Comparison of ENCODE assay signal across 8 cellular contexts in genomic region chr17:81867123-81867951, GRCh38. TPM values are rescaled to one million over a fixed set of nuclear protein-coding genes. Genes with fewer than 3 reads are reported as not detected.
DNase-seq lines count a peak whose midpoint lies in the region; TF ChIP-seq lines count a peak whose summit lies in the region.

No MANE protein-coding gene starts in this region.

- no peak for TF ChIP-seq CTCF in MCF 10A (IDR thresholded peaks at IDR 0.05; ENCODE audit: unreplicated experiment)
- TF ChIP-seq CTCF in mammary epithelial cell (conservative IDR thresholded peaks at IDR 0.05 in 1 of 2, IDR thresholded peaks at IDR 0.05 in 1 of 2; ENCODE audit: extremely low read depth in 1 of 2, insufficient read depth in 1 of 2, low read depth in 1 of 2, low read length in 2 of 2): no peak
- no peak for TF ChIP-seq CTCF in RWPE1 (conservative IDR thresholded peaks at IDR 0.05; ENCODE audit: low read depth)
- no peak for TF ChIP-seq CTCF in colonic mucosa (IDR thresholded peaks at IDR 0.05)

- DNase-seq in MCF 10A (ENCODE audit: unreplicated experiment) (peak; percentile 55), mammary epithelial cell (no peak), RWPE1 (ENCODE audit: low spot score) (no peak), colonic mucosa (peak; percentile 69), COLO829 (ENCODE audit: low spot score) (no peak), substantia nigra (lab: John Stamatoyannopoulos, UW) (no peak)
- DNase-seq in activated effector memory CD4-positive, alpha-beta T cell treated with Interleukin-2 at 50 U/mL for 16 hours: no peak

- H3K27me3 ChIP-seq in mammary epithelial cell (ENCODE audit: insufficient read depth, low read length) (no peaks in the 10 kb centered on the region), colonic mucosa (no peaks in the 10 kb centered on the region), muscle layer of duodenum (ENCODE audit: low read depth, low read length) (no peaks in the 10 kb centered on the region)

- H3K36me3 ChIP-seq in mammary epithelial cell (ENCODE audit: insufficient read depth, low read length) (peaks cover 3% of the 10 kb centered on the region), colonic mucosa (no peaks in the 10 kb centered on the region), muscle layer of duodenum (ENCODE audit: control insufficient read depth in 1 of 2, insufficient read depth in 2 of 2, low read length in 2 of 2) (peaks cover 0 to 25% of the 10 kb centered on the region in 2 donors)

- H3K4me1 ChIP-seq in mammary epithelial cell (ENCODE audit: insufficient read depth, low read length) (peaks cover 40% of the 10 kb centered on the region), colonic mucosa (peaks cover 40% of the 10 kb centered on the region), muscle layer of duodenum (ENCODE audit: control insufficient read depth in 1 of 2, insufficient read depth in 2 of 2, low read length in 2 of 2) (peaks cover 0 to 62% of the 10 kb centered on the region in 2 donors)

- H3K4me3 ChIP-seq in mammary epithelial cell (replicated peaks in 1 of 3; ENCODE audit: insufficient read depth in 1 of 3, low read depth in 2 of 3, low read length in 3 of 3) (no peak overlapping the region), colonic mucosa (no peak overlapping the region), muscle layer of duodenum (ENCODE audit: low read depth in 1 of 2, low read length in 2 of 2) (no peak overlapping the region)

- no peak overlapping the region for H3K9ac ChIP-seq in mammary epithelial cell (ENCODE audit: insufficient read depth, low read length)
- H3K9ac ChIP-seq in colonic mucosa (ENCODE audit: low read depth in 2 of 2, low read length in 2 of 2): peak overlapping the region; percentile 38 to 86

- dilution Hi-C loops in mammary epithelial cell (cut with HindIII; ENCODE audit: low sequenced_read_pairs): no loop called here

- peaks cover 31% of the 10 kb centered on the region for H3K4me1 Mint-ChIP-seq in MCF 10A (ENCODE audit: insufficient read depth, unreplicated experiment)

- in situ Hi-C loops in mammary epithelial cell (cut with MboI; ENCODE audit: low sequenced_read_pairs in 2 of 2): no loop called here

- WGBS in mammary epithelial cell (ENCODE audit: low coverage, missing lambda C conversion rate): 59% methylated on average over 20 of the region's 22 CpGs

- CTCF ChIA-PET in MCF 10A (lab: Yijun Ruan, JAX) (interaction anchor here (0.5 kb wide), 1 partner anchor 14 kb away, joined by 4 read pairs; no protein-coding TSS in a partner anchor), mammary epithelial cell (lab: Charles Lee; ENCODE audit: low non-redundant PET) (no interaction called here), RWPE1 (lab: Yijun Ruan, JAX) (interaction anchor here (0.6 kb wide), 1 partner anchor 547 kb away, joined by 3 read pairs; no protein-coding TSS in a partner anchor)

- BruUV-seq in MCF 10A (replicated peaks; lab: Mats Ljungman, UMichigan): no TSS peak
- no TSS peak for BruUV-seq in mammary epithelial cell (replicated peaks; lab: Mats Ljungman, UMichigan)

- H3K27ac ChIP-seq in mammary epithelial cell (ENCODE audit: insufficient read depth, low read depth, low read length) (no peak overlapping the region), RWPE1 (peak overlapping the region; percentile 97), colonic mucosa (peak overlapping the region; percentile 80), muscle layer of duodenum (ENCODE audit: low read length) (peak overlapping the region; percentile 56), substantia nigra (ENCODE audit: low read depth, low read length, poor library complexity, severe bottlenecking) (no peak overlapping the region)

- H3K9me3 Mint-ChIP-seq in MCF 10A (ENCODE audit: unreplicated experiment): no peaks in the 10 kb centered on the region

- H2AFZ ChIP-seq in mammary epithelial cell (ENCODE audit: low read depth, low read length): no peak overlapping the region

- peaks cover 91% of the 10 kb centered on the region for H3K36me3 Mint-ChIP-seq in MCF 10A (ENCODE audit: insufficient read depth, unreplicated experiment)

- H3K9me3 ChIP-seq in mammary epithelial cell (replicated peaks; ENCODE audit: insufficient read depth, low read length) (no peaks in the 10 kb centered on the region), colonic mucosa (no peaks in the 10 kb centered on the region), muscle layer of duodenum (ENCODE audit: control insufficient read depth in 1 of 2, low read length in 2 of 2) (no peaks in the 10 kb centered on the region)

- H3K27me3 Mint-ChIP-seq in MCF 10A (ENCODE audit: insufficient read depth, unreplicated experiment): no peaks in the 10 kb centered on the region

- H3K27ac Mint-ChIP-seq in MCF 10A (ENCODE audit: low read depth, unreplicated experiment): peak overlapping the region; percentile 28

- H3K79me2 ChIP-seq in mammary epithelial cell (ENCODE audit: insufficient read depth, low read length): peaks cover 74% of the 10 kb centered on the region

- H3K4me3 Mint-ChIP-seq in MCF 10A (ENCODE audit: unreplicated experiment): no peak overlapping the region

- H4K20me1 ChIP-seq in mammary epithelial cell (ENCODE audit: insufficient read depth, low read length): peaks cover 5% of the 10 kb centered on the region

- POLR2A ChIA-PET in MCF 10A (lab: Yijun Ruan, JAX) (interaction anchor here (0.7 to 2.1 kb wide), 15 partner anchors 12 to 164 kb away, joined by 3 to 21 read pairs (median 4); partner anchors contain the start of genes MCRIP1 and MRPL12), RWPE1 (lab: Yijun Ruan, JAX; ENCODE audit: low non-redundant PET) (no interaction called here)

- H3K4me2 ChIP-seq in mammary epithelial cell (ENCODE audit: insufficient read depth, low read depth, low read length): no peak overlapping the region

- intact Hi-C loops in MCF 10A (cut with micrococcal nuclease) (loop anchor here (10.0 kb wide), 1 partner anchor 47 kb away; the partner anchor contains the start of genes PCYT2 and SIRT7), mammary epithelial cell (cut with micrococcal nuclease) (loop anchor here (10.0 kb wide), 1 partner anchor 353 kb away; the partner anchor contains the start of gene ACTG1), colonic mucosa (cut with DNase I) (no loop called here)

RNA-seq across cellular contexts. Expression of gene ARHGDIA, which starts 3.8 kb away (rescaled TPM):
- total RNA-seq in MCF 10A (2022): 271 and 324 TPM in 2 replicates
- 100 to 1,000 TPM; 115 to 549 TPM for total RNA-seq in mammary epithelial cell
- polyA plus RNA-seq in mammary epithelial cell: 278 TPM
- 106 TPM for polyA minus RNA-seq in mammary epithelial cell
- 100 to 1,000 TPM; 407 to 546 TPM for total RNA-seq in colonic mucosa

RNA-seq across cellular contexts. Expression of gene P4HB, which starts 7.0 kb away (rescaled TPM):
- 894 and 1,111 TPM in 2 replicates for total RNA-seq in MCF 10A (2022)
- 100 to 1,000 TPM; 827 to 995 TPM for total RNA-seq in mammary epithelial cell
- 57.2 TPM for polyA plus RNA-seq in mammary epithelial cell
- polyA minus RNA-seq in mammary epithelial cell: 772 TPM
- total RNA-seq in colonic mucosa: 1,000 to 10,000 TPM in 1 of 2 donors, 100 to 1,000 TPM in 1; 719 to 1,051 TPM

RNA-seq across cellular contexts. Expression of gene ALYREF, which starts 24.0 kb away (rescaled TPM):
- total RNA-seq in MCF 10A (2022) (114 and 115 TPM in 2 replicates), mammary epithelial cell (100 to 1,000 TPM in 1 of 2 donors, 10 to 100 TPM in 1; 51.2 to 106 TPM), colonic mucosa (100 to 1,000 TPM in 1 of 2 donors, 10 to 100 TPM in 1; 66.6 to 191 TPM)
- polyA plus RNA-seq in mammary epithelial cell: 72.8 TPM
- polyA minus RNA-seq in mammary epithelial cell: 122 TPM

RNA-seq across cellular contexts. Expression of gene ANAPC11, which starts 24.2 kb away (rescaled TPM):
- total RNA-seq in MCF 10A (2022) (144 and 151 TPM in 2 replicates), mammary epithelial cell (100 to 1,000 TPM in 1 of 2 donors, 10 to 100 TPM in 1; 65.3 to 112 TPM), colonic mucosa (100 to 1,000 TPM; 106 to 174 TPM)
- polyA plus RNA-seq in mammary epithelial cell: 285 TPM
- 68.5 TPM for polyA minus RNA-seq in mammary epithelial cell

RNA-seq across cellular contexts. Expression of gene PPP1R27, which starts 32.5 kb away (rescaled TPM):
- total RNA-seq in MCF 10A (2022) (0.29 TPM in 1 of 2 replicates, not detected in the other), mammary epithelial cell (1 to 10 TPM in 1 of 2 donors, not detected in 1; 1.5 TPM), colonic mucosa (not detected)
- polyA plus RNA-seq in mammary epithelial cell: 0.09 TPM
- not detected for polyA minus RNA-seq in mammary epithelial cell

Comparison
In these comparisons a context has a peak if more than half of its experiments do, and no peak if none do; other contexts are left out.
1. DNase-seq: peak in MCF 10A (single experiment) and colonic mucosa (single experiment); none in mammary epithelial cell (single experiment), RWPE1 (single experiment), activated effector memory CD4-positive, alpha-beta T cell treated with Interleukin-2 at 50 U/mL for 16 hours (single experiment), COLO829 (single experiment) and substantia nigra (0 of 49).
2. H3K27ac ChIP-seq: peak in RWPE1 (single experiment), colonic mucosa (single experiment) and muscle layer of duodenum (single experiment); none in mammary epithelial cell (single experiment) and substantia nigra (single experiment).